ENCODE assay signal across 30 cellular contexts in genomic region chr4:102629686-102630085, GRCh38.
DNase-seq lines count a peak whose midpoint lies in the region; ATAC-seq and TF ChIP-seq lines count a peak whose summit lies in the region.
"Had no signal": no experiment of that assay in that cellular context is flagged by ENCODE, and none has a peak within 500 bp of the region (broad histone marks: within the 10 kb centered on the region; RNA-seq: fewer than 3 reads in every experiment).

No MANE protein-coding gene starts in this region.

- H3K36me3 ChIP-seq in HAP-1 (replicated peaks) (no peaks in the 10 kb centered on the region), neural progenitor cell (no peaks in the 10 kb centered on the region), stomach (peaks cover 3 to 31% (median 27%) of the 10 kb centered on the region in 4 donors)
- H3K36me3 ChIP-seq: BE2C, brain microvascular endothelial cell had no signal

- H3K4me1 Mint-ChIP-seq in activated CD4-positive, alpha-beta memory T cell treated with anti-CD3 and anti-CD28 coated beads for 36 hours (ENCODE audit: low read depth): peaks cover 64% of the 10 kb centered on the region
- H3K4me1 Mint-ChIP-seq in activated CD4-positive, alpha-beta memory T cell treated with anti-CD3 and anti-CD28 coated beads, Interleukin-2, amount 10 ng/mL, durations not matched to agents 7 days and 5 days: peaks cover 47% of the 10 kb centered on the region
- H3K4me1 Mint-ChIP-seq in CD4-positive, alpha-beta T cell (ENCODE audit: low read depth): peaks cover 65% of the 10 kb centered on the region
- peaks cover 72% of the 10 kb centered on the region for H3K4me1 Mint-ChIP-seq in activated T-cell treated with anti-CD3 and anti-CD28 coated beads, Interleukin-2, amount 50 U/mL, for 72 hours (ENCODE audit: low read depth)
- H3K4me1 Mint-ChIP-seq in mesothelial cell of epicardium: peaks cover 28% of the 10 kb centered on the region
- peaks cover 9% of the 10 kb centered on the region for H3K4me1 Mint-ChIP-seq in neural progenitor cell

- H3K9me3 ChIP-seq in CD4-positive, alpha-beta T cell (ENCODE audit: control insufficient read depth, low read length): no peaks in the 10 kb centered on the region
- no peaks in the 10 kb centered on the region for H3K9me3 ChIP-seq in HAP-1
- H3K9me3 ChIP-seq in neural progenitor cell (ENCODE audit: low read depth): no peaks in the 10 kb centered on the region
- H3K9me3 ChIP-seq in stomach: no peaks in the 10 kb centered on the region
- H3K9me3 ChIP-seq: A549, BE2C, esophagus muscularis mucosa, left lung had no signal

- ATAC-seq in CD4-positive, alpha-beta T cell (ENCODE audit: poor library complexity): no peak
- ATAC-seq in activated T-cell treated with anti-CD3 and anti-CD28 coated beads, Interleukin-2, amount 50 U/mL, for 72 hours (replicated peaks in 1 of 2): peak in 1 of 2 donors; percentile 14
- ATAC-seq: A549, GM12878, left lung, right cardiac atrium had no signal

- H3K27ac ChIP-seq in CD4-positive, alpha-beta T cell (ENCODE audit: low read depth, low read length): no peak overlapping the region
- H3K27ac ChIP-seq in neural progenitor cell (no peak overlapping the region), stomach (no peak overlapping the region)
- H3K27ac ChIP-seq: A549, brain microvascular endothelial cell, esophagus muscularis mucosa, left lung, parathyroid adenoma, RWPE1, SK-N-MC, VCaP had no signal

- peaks cover 7% of the 10 kb centered on the region for H3K36me3 Mint-ChIP-seq in activated CD4-positive, alpha-beta memory T cell treated with anti-CD3 and anti-CD28 coated beads for 36 hours
- H3K36me3 Mint-ChIP-seq in activated CD4-positive, alpha-beta memory T cell treated with anti-CD3 and anti-CD28 coated beads, Interleukin-2, amount 10 ng/mL, durations not matched to agents 7 days and 5 days (ENCODE audit: low read depth): peaks cover 6% of the 10 kb centered on the region
- peaks cover 12% of the 10 kb centered on the region for H3K36me3 Mint-ChIP-seq in CD4-positive, alpha-beta T cell (ENCODE audit: low read depth)
- peaks cover 0 to 3% of the 10 kb centered on the region in 2 donors for H3K36me3 Mint-ChIP-seq in activated T-cell treated with anti-CD3 and anti-CD28 coated beads, Interleukin-2, amount 50 U/mL, for 72 hours (ENCODE audit: insufficient read depth in 2 of 2)
- H3K36me3 Mint-ChIP-seq in mesothelial cell of epicardium: peaks cover 7% of the 10 kb centered on the region
- H3K36me3 Mint-ChIP-seq in neural progenitor cell: peaks cover 2% of the 10 kb centered on the region

- H3K4me3 Mint-ChIP-seq in activated CD4-positive, alpha-beta memory T cell treated with anti-CD3 and anti-CD28 coated beads for 36 hours: peak overlapping the region; percentile 25
- no peak overlapping the region for H3K4me3 Mint-ChIP-seq in activated CD4-positive, alpha-beta memory T cell treated with anti-CD3 and anti-CD28 coated beads, Interleukin-2, amount 10 ng/mL, durations not matched to agents 7 days and 5 days
- H3K4me3 Mint-ChIP-seq in CD4-positive, alpha-beta T cell: peak overlapping the region; percentile 12
- peak overlapping the region; percentile 33 to 50 for H3K4me3 Mint-ChIP-seq in activated T-cell treated with anti-CD3 and anti-CD28 coated beads, Interleukin-2, amount 50 U/mL, for 72 hours
- H3K4me3 Mint-ChIP-seq in mesothelial cell of epicardium (no peak overlapping the region), neural progenitor cell (no peak overlapping the region)
- H3K4me3 Mint-ChIP-seq: activated T-helper 1 cell treated with anti-CD3 and anti-CD28 coated beads, Interleukin-12 subunit alpha, Interleukin-12 subunit beta, Interleukin-2, Interleukin-4 antibody, amounts not matched to agents 30 ng/mL and 10 ng/mL and 1 ng/mL, durations not matched to agents 14 hours and 24 hours and 36 hours had no signal

- intact Hi-C loops in activated CD4-positive, alpha-beta memory T cell treated with anti-CD3 and anti-CD28 coated beads for 36 hours (cut with micrococcal nuclease): loop anchor here (2.0 to 5.0 kb wide), 3 partner anchors 133 to 445 kb away; partner anchors contain the start of gene MANBA
- intact Hi-C loops in CD4-positive, alpha-beta T cell (cut with DNase I, micrococcal nuclease): loop anchor here in 1 of 2 experiments (5.0 kb wide), 2 partner anchors 197 to 468 kb away; partner anchors contain the start of gene BDH2
- intact Hi-C loops in stomach (cut with DNase I; ENCODE audit: low total_unique reads): loop anchor here (10.0 kb wide), 2 partner anchors 175 to 375 kb away; no protein-coding TSS in a partner anchor

- no peaks in the 10 kb centered on the region for H3K27me3 ChIP-seq in CD4-positive, alpha-beta T cell (ENCODE audit: control insufficient read depth, insufficient read depth, low read length)
- H3K27me3 ChIP-seq in HAP-1 (ENCODE audit: low read depth) (no peaks in the 10 kb centered on the region), neural progenitor cell (no peaks in the 10 kb centered on the region), stomach (no peaks in the 10 kb centered on the region)
- H3K27me3 ChIP-seq: BE2C, brain microvascular endothelial cell, esophagus muscularis mucosa, left lung had no signal

- no peaks in the 10 kb centered on the region for H3K4me1 ChIP-seq in HAP-1
- no peaks in the 10 kb centered on the region for H3K4me1 ChIP-seq in neural progenitor cell
- H3K4me1 ChIP-seq in stomach: peaks cover 0 to 26% (median 0%) of the 10 kb centered on the region in 4 donors
- H3K4me1 ChIP-seq: BE2C, esophagus muscularis mucosa, parathyroid adenoma had no signal

- DNase-seq in activated CD4-positive, alpha-beta memory T cell treated with anti-CD3 and anti-CD28 coated beads for 36 hours: peak; percentile 65
- no peak for DNase-seq in activated CD4-positive, alpha-beta memory T cell treated with anti-CD3 and anti-CD28 coated beads, Interleukin-2, amount 10 ng/mL, durations not matched to agents 7 days and 5 days
- no peak for DNase-seq in CD4-positive, alpha-beta T cell
- peak in 1 of 2 donors; percentile 52 for DNase-seq in activated T-cell treated with anti-CD3 and anti-CD28 coated beads, Interleukin-2, amount 50 U/mL, for 72 hours
- DNase-seq in mesothelial cell of epicardium (ENCODE audit: low spot score in 2 of 2, unreplicated experiment in 2 of 2) (no peak), HAP-1 (ENCODE audit: low spot score in 2 of 2) (no peak), neural progenitor cell (ENCODE audit: low spot score) (no peak), stomach (no peak)
- DNase-seq: BE2C; brain microvascular endothelial cell; Calu3; DND-41; effector CD8-positive, alpha-beta T cell; hippocampal formation; KG1; left lung; NCI-H1417 treated with DMSO at 0.1 percent for 48 hours; NCI-H2081 treated with DMSO at 0.1 percent for 48 hours; NCI-H345; NCI-H748 treated with DMSO at 0.1 percent for 48 hours; right cardiac atrium; substantia nigra had no signal

- no peak overlapping the region for H3K9ac ChIP-seq in neural progenitor cell
- H3K9ac ChIP-seq: parathyroid adenoma had no signal

- WGBS in stomach, 5 donors: 86 to 92% (median 91%) methylated on average over 13 of the region's 13 CpGs

- no peaks in the 10 kb centered on the region for H3F3A ChIP-seq in neural progenitor cell (ENCODE audit: low read depth)

- TF ChIP-seq CTCF in CD4-positive, alpha-beta T cell (IDR thresholded peaks at IDR 0.05): no peak
- TF ChIP-seq CTCF in mesothelial cell of epicardium (IDR thresholded peaks at IDR 0.05; ENCODE audit: unreplicated experiment) (no peak), neural progenitor cell (IDR thresholded peaks at IDR 0.05) (no peak), stomach (IDR thresholded peaks at IDR 0.05) (no peak)

- H3K27ac Mint-ChIP-seq in activated CD4-positive, alpha-beta memory T cell treated with anti-CD3 and anti-CD28 coated beads for 36 hours: no peak overlapping the region
- no peak overlapping the region for H3K27ac Mint-ChIP-seq in activated CD4-positive, alpha-beta memory T cell treated with anti-CD3 and anti-CD28 coated beads, Interleukin-2, amount 10 ng/mL, durations not matched to agents 7 days and 5 days
- peak overlapping the region; percentile 94 for H3K27ac Mint-ChIP-seq in CD4-positive, alpha-beta T cell
- no peak overlapping the region for H3K27ac Mint-ChIP-seq in activated T-cell treated with anti-CD3 and anti-CD28 coated beads, Interleukin-2, amount 50 U/mL, for 72 hours
- H3K27ac Mint-ChIP-seq in mesothelial cell of epicardium: peak overlapping the region; percentile 34
- no peak overlapping the region for H3K27ac Mint-ChIP-seq in neural progenitor cell
- H3K27ac Mint-ChIP-seq: activated T-helper 1 cell treated with anti-CD3 and anti-CD28 coated beads, Interleukin-12 subunit alpha, Interleukin-12 subunit beta, Interleukin-2, Interleukin-4 antibody, amounts not matched to agents 30 ng/mL and 10 ng/mL and 1 ng/mL, durations not matched to agents 14 hours and 24 hours and 36 hours had no signal

- no peaks in the 10 kb centered on the region for H3K27me3 Mint-ChIP-seq in activated CD4-positive, alpha-beta memory T cell treated with anti-CD3 and anti-CD28 coated beads for 36 hours
- no peaks in the 10 kb centered on the region for H3K27me3 Mint-ChIP-seq in activated CD4-positive, alpha-beta memory T cell treated with anti-CD3 and anti-CD28 coated beads, Interleukin-2, amount 10 ng/mL, durations not matched to agents 7 days and 5 days
- H3K27me3 Mint-ChIP-seq in CD4-positive, alpha-beta T cell: no peaks in the 10 kb centered on the region
- H3K27me3 Mint-ChIP-seq in activated T-cell treated with anti-CD3 and anti-CD28 coated beads, Interleukin-2, amount 50 U/mL, for 72 hours (ENCODE audit: low read depth): no peaks in the 10 kb centered on the region
- H3K27me3 Mint-ChIP-seq in mesothelial cell of epicardium (ENCODE audit: low read depth) (no peaks in the 10 kb centered on the region), neural progenitor cell (ENCODE audit: insufficient read depth, low read depth) (peaks cover 3% of the 10 kb centered on the region)

- no peak overlapping the region for H3K4me2 ChIP-seq in neural progenitor cell
- H3K4me2 ChIP-seq: A549 had no signal

- no peak for TF ChIP-seq POLR2A in stomach (IDR thresholded peaks at IDR 0.05)

- H3K4me3 ChIP-seq in HAP-1 (no peak overlapping the region), neural progenitor cell (no peak overlapping the region), stomach (no peak overlapping the region)
- H3K4me3 ChIP-seq: A549, esophagus muscularis mucosa, GM12878, left lung, SK-N-MC had no signal

- no peak for TF ChIP-seq EP300 in stomach (IDR thresholded peaks at IDR 0.05)

- no peaks in the 10 kb centered on the region for H3K9me3 Mint-ChIP-seq in activated CD4-positive, alpha-beta memory T cell treated with anti-CD3 and anti-CD28 coated beads for 36 hours
- no peaks in the 10 kb centered on the region for H3K9me3 Mint-ChIP-seq in activated CD4-positive, alpha-beta memory T cell treated with anti-CD3 and anti-CD28 coated beads, Interleukin-2, amount 10 ng/mL, durations not matched to agents 7 days and 5 days
- H3K9me3 Mint-ChIP-seq in CD4-positive, alpha-beta T cell: no peaks in the 10 kb centered on the region
- no peaks in the 10 kb centered on the region for H3K9me3 Mint-ChIP-seq in activated T-cell treated with anti-CD3 and anti-CD28 coated beads, Interleukin-2, amount 50 U/mL, for 72 hours
- no peaks in the 10 kb centered on the region for H3K9me3 Mint-ChIP-seq in mesothelial cell of epicardium
- no peaks in the 10 kb centered on the region for H3K9me3 Mint-ChIP-seq in neural progenitor cell
- H3K9me3 Mint-ChIP-seq: activated T-helper 1 cell treated with anti-CD3 and anti-CD28 coated beads, Interleukin-12 subunit alpha, Interleukin-12 subunit beta, Interleukin-2, Interleukin-4 antibody, amounts not matched to agents 30 ng/mL and 10 ng/mL and 1 ng/mL, durations not matched to agents 14 hours and 24 hours and 36 hours had no signal

- H4K20me1 ChIP-seq in neural progenitor cell (ENCODE audit: low read depth): no peaks in the 10 kb centered on the region

- POLR2A ChIA-PET in activated CD4-positive, alpha-beta memory T cell treated with anti-CD3 and anti-CD28 coated beads for 36 hours (lab: Charles Lee): interaction anchor here (1.0 to 2.1 kb wide), 2 partner anchors 129 to 193 kb away, joined by 3 to 5 read pairs; partner anchors contain the start of gene NFKB1
- POLR2A ChIA-PET in activated CD4-positive, alpha-beta memory T cell treated with anti-CD3 and anti-CD28 coated beads, Interleukin-2, amount 10 ng/mL, durations not matched to agents 7 days and 5 days (lab: Charles Lee): interaction anchor here (1.2 to 3.0 kb wide), 3 partner anchors 101 to 285 kb away, joined by 3 to 8 read pairs (median 5); partner anchors contain the start of genes SLC39A8 and UBE2D3
- POLR2A ChIA-PET in CD4-positive, alpha-beta T cell (lab: Charles Lee): interaction anchor here (1.0 to 2.8 kb wide), 6 partner anchors 18 to 284 kb away, joined by 3 to 26 read pairs (median 10); partner anchors contain the start of genes MANBA, NFKB1, SLC39A8 and UBE2D3

- CTCF ChIA-PET in activated CD4-positive, alpha-beta memory T cell treated with anti-CD3 and anti-CD28 coated beads for 36 hours (lab: Charles Lee): interaction anchor here (1.0 to 2.5 kb wide), 2 partner anchors 383 to 470 kb away, joined by 3 to 5 read pairs; partner anchors contain the start of gene BDH2
- CTCF ChIA-PET in activated CD4-positive, alpha-beta memory T cell treated with anti-CD3 and anti-CD28 coated beads, Interleukin-2, amount 10 ng/mL, durations not matched to agents 7 days and 5 days (lab: Charles Lee): interaction anchor here (0.7 to 2.1 kb wide), 5 partner anchors 16 to 470 kb away, joined by 3 to 14 read pairs (median 3); partner anchors contain the start of gene BDH2
- CTCF ChIA-PET in CD4-positive, alpha-beta T cell (lab: Charles Lee): interaction anchor here (1.0 kb wide), 1 partner anchor 198 kb away, joined by 5 read pairs; the partner anchor contains the start of gene UBE2D3

- in situ Hi-C loops in HAP-1 (cut with MboI; ENCODE audit: low sequenced_read_pairs): loop anchor here (10.0 to 25.0 kb wide), 2 partner anchors 375 to 458 kb away; partner anchors contain the start of genes BDH2 and SLC9B2

- H2AFZ ChIP-seq in neural progenitor cell (replicated peaks): no peak overlapping the region
- H2AFZ ChIP-seq: parathyroid adenoma had no signal

- no peaks in the 10 kb centered on the region for H3K79me2 ChIP-seq in neural progenitor cell (ENCODE audit: low read depth)
- H3K79me2 ChIP-seq: parathyroid adenoma had no signal

Comparison
In these comparisons a context has a peak if more than half of its experiments do, and no peak if none do; other contexts are left out.
1. H3K4me3 Mint-ChIP-seq: peak in activated CD4-positive, alpha-beta memory T cell treated with anti-CD3 and anti-CD28 coated beads for 36 hours (single experiment), CD4-positive, alpha-beta T cell (single experiment) and activated T-cell treated with anti-CD3 and anti-CD28 coated beads, Interleukin-2, amount 50 U/mL, for 72 hours (2 of 2); none in activated CD4-positive, alpha-beta memory T cell treated with anti-CD3 and anti-CD28 coated beads, Interleukin-2, amount 10 ng/mL, durations not matched to agents 7 days and 5 days (single experiment), mesothelial cell of epicardium (single experiment) and neural progenitor cell (single experiment).
2. H3K27ac Mint-ChIP-seq: peak in CD4-positive, alpha-beta T cell (single experiment) and mesothelial cell of epicardium (single experiment); none in activated CD4-positive, alpha-beta memory T cell treated with anti-CD3 and anti-CD28 coated beads for 36 hours (single experiment), activated CD4-positive, alpha-beta memory T cell treated with anti-CD3 and anti-CD28 coated beads, Interleukin-2, amount 10 ng/mL, durations not matched to agents 7 days and 5 days (single experiment), activated T-cell treated with anti-CD3 and anti-CD28 coated beads, Interleukin-2, amount 50 U/mL, for 72 hours (single experiment) and neural progenitor cell (single experiment).